In the genomic region with DNA sequence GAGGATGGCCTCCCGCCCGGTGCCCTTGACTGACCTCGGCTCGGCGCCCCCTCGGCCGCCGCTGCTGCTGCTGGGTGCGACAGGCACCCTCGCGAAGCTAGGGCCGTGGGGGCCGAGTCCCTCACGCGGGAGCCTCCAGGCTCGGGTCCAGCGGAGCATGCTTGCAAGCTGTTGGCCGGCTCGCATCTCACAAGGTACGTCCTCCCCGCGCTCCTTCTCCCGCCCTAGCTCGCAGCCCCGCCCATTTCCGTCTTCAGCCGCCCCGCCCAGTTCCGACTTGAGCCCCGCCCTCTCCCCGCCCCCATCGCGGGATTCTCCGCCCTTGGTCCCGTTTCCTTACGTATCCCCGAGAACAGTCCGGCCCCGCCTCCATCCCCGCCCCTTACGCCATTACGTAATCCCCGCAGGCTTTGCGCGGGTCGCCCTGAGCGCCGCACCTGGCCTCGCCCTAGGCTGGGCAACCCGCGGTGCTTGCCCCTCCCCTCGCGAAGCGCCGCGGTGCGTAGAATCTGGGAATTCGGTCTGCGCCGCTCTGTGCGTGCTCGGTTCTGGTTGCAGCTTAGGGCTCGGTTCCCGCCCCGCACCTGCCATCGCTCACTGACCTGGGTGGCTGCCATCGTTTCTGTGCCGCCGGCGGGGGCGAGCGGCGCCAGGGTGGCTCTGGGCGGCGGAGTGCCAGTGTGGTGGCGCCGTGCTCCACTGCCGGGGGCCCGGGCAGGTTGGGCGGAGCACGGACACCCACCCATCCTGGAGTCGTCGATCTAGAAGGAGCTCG, we compare ENCODE assay signal across 1 cellular context.
A peak's percentile ranks its signal among the peaks of the same experiment; 100 is the strongest.
TF ChIP-seq lines count a peak whose summit lies in the region.

A gene with protein sequence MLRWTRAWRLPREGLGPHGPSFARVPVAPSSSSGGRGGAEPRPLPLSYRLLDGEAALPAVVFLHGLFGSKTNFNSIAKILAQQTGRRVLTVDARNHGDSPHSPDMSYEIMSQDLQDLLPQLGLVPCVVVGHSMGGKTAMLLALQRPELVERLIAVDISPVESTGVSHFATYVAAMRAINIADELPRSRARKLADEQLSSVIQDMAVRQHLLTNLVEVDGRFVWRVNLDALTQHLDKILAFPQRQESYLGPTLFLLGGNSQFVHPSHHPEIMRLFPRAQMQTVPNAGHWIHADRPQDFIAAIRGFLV (minus strand): TSS at position 191 of the 775 bp plus-strand sequence. CDS start 32 bp downstream, at position 159.

TF ChIP-seq in WTC11, 78 proteins besides CTCF, POLR2A, EP300 and RAD21 (continued from another document and continues in another):
- TF ChIP-seq, protein P1, sequence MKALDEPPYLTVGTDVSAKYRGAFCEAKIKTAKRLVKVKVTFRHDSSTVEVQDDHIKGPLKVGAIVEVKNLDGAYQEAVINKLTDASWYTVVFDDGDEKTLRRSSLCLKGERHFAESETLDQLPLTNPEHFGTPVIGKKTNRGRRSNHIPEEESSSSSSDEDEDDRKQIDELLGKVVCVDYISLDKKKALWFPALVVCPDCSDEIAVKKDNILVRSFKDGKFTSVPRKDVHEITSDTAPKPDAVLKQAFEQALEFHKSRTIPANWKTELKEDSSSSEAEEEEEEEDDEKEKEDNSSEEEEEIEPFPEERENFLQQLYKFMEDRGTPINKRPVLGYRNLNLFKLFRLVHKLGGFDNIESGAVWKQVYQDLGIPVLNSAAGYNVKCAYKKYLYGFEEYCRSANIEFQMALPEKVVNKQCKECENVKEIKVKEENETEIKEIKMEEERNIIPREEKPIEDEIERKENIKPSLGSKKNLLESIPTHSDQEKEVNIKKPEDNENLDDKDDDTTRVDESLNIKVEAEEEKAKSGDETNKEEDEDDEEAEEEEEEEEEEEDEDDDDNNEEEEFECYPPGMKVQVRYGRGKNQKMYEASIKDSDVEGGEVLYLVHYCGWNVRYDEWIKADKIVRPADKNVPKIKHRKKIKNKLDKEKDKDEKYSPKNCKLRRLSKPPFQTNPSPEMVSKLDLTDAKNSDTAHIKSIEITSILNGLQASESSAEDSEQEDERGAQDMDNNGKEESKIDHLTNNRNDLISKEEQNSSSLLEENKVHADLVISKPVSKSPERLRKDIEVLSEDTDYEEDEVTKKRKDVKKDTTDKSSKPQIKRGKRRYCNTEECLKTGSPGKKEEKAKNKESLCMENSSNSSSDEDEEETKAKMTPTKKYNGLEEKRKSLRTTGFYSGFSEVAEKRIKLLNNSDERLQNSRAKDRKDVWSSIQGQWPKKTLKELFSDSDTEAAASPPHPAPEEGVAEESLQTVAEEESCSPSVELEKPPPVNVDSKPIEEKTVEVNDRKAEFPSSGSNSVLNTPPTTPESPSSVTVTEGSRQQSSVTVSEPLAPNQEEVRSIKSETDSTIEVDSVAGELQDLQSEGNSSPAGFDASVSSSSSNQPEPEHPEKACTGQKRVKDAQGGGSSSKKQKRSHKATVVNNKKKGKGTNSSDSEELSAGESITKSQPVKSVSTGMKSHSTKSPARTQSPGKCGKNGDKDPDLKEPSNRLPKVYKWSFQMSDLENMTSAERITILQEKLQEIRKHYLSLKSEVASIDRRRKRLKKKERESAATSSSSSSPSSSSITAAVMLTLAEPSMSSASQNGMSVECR (CRISPR knock-in tag; IDR thresholded peaks at IDR 0.05; ENCODE audit: borderline replicate concordance): peak; percentile 27; the same call in 1 of the 2 replicates
- TF ChIP-seq GTF2I (CRISPR knock-in tag; conservative IDR thresholded peaks at IDR 0.05) (no peak), ATF1 (CRISPR knock-in tag; IDR thresholded peaks at IDR 0.05) (no peak), ZNF396 (CRISPR knock-in tag; IDR thresholded peaks at IDR 0.05; ENCODE audit: borderline replicate concordance) (no peak), FOXP1 (CRISPR knock-in tag; IDR thresholded peaks at IDR 0.05; ENCODE audit: borderline replicate concordance) (peak; percentile 59), ZNF263 (CRISPR knock-in tag; IDR thresholded peaks at IDR 0.05; ENCODE audit: low read depth) (0 out of 2 replicates have a peak, but pooled peaks have one; percentile 46), ZNF423 (CRISPR knock-in tag; IDR thresholded peaks at IDR 0.05) (peak; percentile 54; the same call in 1 of the 2 replicates), MXD4 (CRISPR knock-in tag; IDR thresholded peaks at IDR 0.05; ENCODE audit: borderline replicate concordance) (no peak), SMAD3 (CRISPR knock-in tag; IDR thresholded peaks at IDR 0.05; ENCODE audit: borderline replicate concordance) (no peak; the same call in 1 of the 2 replicates), OVOL2 (CRISPR knock-in tag; IDR thresholded peaks at IDR 0.05; ENCODE audit: borderline replicate concordance) (no peak), TEAD1 (CRISPR knock-in tag; IDR thresholded peaks at IDR 0.05) (no peak), ETV6 (CRISPR knock-in tag; IDR thresholded peaks at IDR 0.05) (peak; percentile 83; the same call in 1 of the 2 replicates), ELF4 (CRISPR knock-in tag; IDR thresholded peaks at IDR 0.05; ENCODE audit: low read depth) (no peak), TEAD4 (CRISPR knock-in tag; IDR thresholded peaks at IDR 0.05) (no peak), RELA (CRISPR knock-in tag; IDR thresholded peaks at IDR 0.05; ENCODE audit: borderline replicate concordance) (no peak), FOXJ3 (CRISPR knock-in tag; IDR thresholded peaks at IDR 0.05; ENCODE audit: borderline replicate concordance) (no peak), JUN (CRISPR knock-in tag; IDR thresholded peaks at IDR 0.05) (no peak)
- TF ChIP-seq, protein P2, sequence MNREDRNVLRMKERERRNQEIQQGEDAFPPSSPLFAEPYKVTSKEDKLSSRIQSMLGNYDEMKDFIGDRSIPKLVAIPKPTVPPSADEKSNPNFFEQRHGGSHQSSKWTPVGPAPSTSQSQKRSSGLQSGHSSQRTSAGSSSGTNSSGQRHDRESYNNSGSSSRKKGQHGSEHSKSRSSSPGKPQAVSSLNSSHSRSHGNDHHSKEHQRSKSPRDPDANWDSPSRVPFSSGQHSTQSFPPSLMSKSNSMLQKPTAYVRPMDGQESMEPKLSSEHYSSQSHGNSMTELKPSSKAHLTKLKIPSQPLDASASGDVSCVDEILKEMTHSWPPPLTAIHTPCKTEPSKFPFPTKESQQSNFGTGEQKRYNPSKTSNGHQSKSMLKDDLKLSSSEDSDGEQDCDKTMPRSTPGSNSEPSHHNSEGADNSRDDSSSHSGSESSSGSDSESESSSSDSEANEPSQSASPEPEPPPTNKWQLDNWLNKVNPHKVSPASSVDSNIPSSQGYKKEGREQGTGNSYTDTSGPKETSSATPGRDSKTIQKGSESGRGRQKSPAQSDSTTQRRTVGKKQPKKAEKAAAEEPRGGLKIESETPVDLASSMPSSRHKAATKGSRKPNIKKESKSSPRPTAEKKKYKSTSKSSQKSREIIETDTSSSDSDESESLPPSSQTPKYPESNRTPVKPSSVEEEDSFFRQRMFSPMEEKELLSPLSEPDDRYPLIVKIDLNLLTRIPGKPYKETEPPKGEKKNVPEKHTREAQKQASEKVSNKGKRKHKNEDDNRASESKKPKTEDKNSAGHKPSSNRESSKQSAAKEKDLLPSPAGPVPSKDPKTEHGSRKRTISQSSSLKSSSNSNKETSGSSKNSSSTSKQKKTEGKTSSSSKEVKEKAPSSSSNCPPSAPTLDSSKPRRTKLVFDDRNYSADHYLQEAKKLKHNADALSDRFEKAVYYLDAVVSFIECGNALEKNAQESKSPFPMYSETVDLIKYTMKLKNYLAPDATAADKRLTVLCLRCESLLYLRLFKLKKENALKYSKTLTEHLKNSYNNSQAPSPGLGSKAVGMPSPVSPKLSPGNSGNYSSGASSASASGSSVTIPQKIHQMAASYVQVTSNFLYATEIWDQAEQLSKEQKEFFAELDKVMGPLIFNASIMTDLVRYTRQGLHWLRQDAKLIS (CRISPR knock-in tag; IDR thresholded peaks at IDR 0.05; ENCODE audit: borderline replicate concordance): no peak
- TF ChIP-seq, protein P3, sequence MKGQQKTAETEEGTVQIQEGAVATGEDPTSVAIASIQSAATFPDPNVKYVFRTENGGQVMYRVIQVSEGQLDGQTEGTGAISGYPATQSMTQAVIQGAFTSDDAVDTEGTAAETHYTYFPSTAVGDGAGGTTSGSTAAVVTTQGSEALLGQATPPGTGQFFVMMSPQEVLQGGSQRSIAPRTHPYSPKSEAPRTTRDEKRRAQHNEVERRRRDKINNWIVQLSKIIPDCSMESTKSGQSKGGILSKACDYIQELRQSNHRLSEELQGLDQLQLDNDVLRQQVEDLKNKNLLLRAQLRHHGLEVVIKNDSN (CRISPR knock-in tag; IDR thresholded peaks at IDR 0.05): no peak
- TF ChIP-seq, protein P4, sequence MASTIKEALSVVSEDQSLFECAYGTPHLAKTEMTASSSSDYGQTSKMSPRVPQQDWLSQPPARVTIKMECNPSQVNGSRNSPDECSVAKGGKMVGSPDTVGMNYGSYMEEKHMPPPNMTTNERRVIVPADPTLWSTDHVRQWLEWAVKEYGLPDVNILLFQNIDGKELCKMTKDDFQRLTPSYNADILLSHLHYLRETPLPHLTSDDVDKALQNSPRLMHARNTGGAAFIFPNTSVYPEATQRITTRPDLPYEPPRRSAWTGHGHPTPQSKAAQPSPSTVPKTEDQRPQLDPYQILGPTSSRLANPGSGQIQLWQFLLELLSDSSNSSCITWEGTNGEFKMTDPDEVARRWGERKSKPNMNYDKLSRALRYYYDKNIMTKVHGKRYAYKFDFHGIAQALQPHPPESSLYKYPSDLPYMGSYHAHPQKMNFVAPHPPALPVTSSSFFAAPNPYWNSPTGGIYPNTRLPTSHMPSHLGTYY (CRISPR knock-in tag; IDR thresholded peaks at IDR 0.05): no peak
- TF ChIP-seq, protein P5, sequence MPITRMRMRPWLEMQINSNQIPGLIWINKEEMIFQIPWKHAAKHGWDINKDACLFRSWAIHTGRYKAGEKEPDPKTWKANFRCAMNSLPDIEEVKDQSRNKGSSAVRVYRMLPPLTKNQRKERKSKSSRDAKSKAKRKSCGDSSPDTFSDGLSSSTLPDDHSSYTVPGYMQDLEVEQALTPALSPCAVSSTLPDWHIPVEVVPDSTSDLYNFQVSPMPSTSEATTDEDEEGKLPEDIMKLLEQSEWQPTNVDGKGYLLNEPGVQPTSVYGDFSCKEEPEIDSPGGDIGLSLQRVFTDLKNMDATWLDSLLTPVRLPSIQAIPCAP (CRISPR knock-in tag; IDR thresholded peaks at IDR 0.05): no peak
- TF ChIP-seq, protein P6, sequence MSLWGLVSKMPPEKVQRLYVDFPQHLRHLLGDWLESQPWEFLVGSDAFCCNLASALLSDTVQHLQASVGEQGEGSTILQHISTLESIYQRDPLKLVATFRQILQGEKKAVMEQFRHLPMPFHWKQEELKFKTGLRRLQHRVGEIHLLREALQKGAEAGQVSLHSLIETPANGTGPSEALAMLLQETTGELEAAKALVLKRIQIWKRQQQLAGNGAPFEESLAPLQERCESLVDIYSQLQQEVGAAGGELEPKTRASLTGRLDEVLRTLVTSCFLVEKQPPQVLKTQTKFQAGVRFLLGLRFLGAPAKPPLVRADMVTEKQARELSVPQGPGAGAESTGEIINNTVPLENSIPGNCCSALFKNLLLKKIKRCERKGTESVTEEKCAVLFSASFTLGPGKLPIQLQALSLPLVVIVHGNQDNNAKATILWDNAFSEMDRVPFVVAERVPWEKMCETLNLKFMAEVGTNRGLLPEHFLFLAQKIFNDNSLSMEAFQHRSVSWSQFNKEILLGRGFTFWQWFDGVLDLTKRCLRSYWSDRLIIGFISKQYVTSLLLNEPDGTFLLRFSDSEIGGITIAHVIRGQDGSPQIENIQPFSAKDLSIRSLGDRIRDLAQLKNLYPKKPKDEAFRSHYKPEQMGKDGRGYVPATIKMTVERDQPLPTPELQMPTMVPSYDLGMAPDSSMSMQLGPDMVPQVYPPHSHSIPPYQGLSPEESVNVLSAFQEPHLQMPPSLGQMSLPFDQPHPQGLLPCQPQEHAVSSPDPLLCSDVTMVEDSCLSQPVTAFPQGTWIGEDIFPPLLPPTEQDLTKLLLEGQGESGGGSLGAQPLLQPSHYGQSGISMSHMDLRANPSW (CRISPR knock-in tag; conservative IDR thresholded peaks at IDR 0.05; ENCODE audit: low read depth): no peak
- TF ChIP-seq, protein P7, sequence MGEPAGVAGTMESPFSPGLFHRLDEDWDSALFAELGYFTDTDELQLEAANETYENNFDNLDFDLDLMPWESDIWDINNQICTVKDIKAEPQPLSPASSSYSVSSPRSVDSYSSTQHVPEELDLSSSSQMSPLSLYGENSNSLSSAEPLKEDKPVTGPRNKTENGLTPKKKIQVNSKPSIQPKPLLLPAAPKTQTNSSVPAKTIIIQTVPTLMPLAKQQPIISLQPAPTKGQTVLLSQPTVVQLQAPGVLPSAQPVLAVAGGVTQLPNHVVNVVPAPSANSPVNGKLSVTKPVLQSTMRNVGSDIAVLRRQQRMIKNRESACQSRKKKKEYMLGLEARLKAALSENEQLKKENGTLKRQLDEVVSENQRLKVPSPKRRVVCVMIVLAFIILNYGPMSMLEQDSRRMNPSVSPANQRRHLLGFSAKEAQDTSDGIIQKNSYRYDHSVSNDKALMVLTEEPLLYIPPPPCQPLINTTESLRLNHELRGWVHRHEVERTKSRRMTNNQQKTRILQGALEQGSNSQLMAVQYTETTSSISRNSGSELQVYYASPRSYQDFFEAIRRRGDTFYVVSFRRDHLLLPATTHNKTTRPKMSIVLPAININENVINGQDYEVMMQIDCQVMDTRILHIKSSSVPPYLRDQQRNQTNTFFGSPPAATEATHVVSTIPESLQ (CRISPR knock-in tag; IDR thresholded peaks at IDR 0.05): no peak
- TF ChIP-seq, protein P8, sequence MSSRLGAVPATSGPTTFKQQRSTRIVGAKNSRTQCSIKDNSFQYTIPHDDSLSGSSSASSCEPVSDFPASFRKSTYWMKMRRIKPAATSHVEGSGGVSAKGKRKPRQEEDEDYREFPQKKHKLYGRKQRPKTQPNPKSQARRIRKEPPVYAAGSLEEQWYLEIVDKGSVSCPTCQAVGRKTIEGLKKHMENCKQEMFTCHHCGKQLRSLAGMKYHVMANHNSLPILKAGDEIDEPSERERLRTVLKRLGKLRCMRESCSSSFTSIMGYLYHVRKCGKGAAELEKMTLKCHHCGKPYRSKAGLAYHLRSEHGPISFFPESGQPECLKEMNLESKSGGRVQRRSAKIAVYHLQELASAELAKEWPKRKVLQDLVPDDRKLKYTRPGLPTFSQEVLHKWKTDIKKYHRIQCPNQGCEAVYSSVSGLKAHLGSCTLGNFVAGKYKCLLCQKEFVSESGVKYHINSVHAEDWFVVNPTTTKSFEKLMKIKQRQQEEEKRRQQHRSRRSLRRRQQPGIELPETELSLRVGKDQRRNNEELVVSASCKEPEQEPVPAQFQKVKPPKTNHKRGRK (CRISPR knock-in tag; IDR thresholded peaks at IDR 0.05; ENCODE audit: borderline replicate concordance): 0 out of 2 replicates have a peak, but pooled peaks have one; percentile 36
- TF ChIP-seq, protein P9, sequence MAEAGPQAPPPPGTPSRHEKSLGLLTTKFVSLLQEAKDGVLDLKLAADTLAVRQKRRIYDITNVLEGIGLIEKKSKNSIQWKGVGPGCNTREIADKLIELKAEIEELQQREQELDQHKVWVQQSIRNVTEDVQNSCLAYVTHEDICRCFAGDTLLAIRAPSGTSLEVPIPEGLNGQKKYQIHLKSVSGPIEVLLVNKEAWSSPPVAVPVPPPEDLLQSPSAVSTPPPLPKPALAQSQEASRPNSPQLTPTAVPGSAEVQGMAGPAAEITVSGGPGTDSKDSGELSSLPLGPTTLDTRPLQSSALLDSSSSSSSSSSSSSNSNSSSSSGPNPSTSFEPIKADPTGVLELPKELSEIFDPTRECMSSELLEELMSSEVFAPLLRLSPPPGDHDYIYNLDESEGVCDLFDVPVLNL (CRISPR knock-in tag; IDR thresholded peaks at IDR 0.05; ENCODE audit: borderline replicate concordance, low read depth): peak; percentile 47; the same call in 1 of the 2 replicates
- TF ChIP-seq, protein P10, sequence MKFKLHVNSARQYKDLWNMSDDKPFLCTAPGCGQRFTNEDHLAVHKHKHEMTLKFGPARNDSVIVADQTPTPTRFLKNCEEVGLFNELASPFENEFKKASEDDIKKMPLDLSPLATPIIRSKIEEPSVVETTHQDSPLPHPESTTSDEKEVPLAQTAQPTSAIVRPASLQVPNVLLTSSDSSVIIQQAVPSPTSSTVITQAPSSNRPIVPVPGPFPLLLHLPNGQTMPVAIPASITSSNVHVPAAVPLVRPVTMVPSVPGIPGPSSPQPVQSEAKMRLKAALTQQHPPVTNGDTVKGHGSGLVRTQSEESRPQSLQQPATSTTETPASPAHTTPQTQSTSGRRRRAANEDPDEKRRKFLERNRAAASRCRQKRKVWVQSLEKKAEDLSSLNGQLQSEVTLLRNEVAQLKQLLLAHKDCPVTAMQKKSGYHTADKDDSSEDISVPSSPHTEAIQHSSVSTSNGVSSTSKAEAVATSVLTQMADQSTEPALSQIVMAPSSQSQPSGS (CRISPR knock-in tag; IDR thresholded peaks at IDR 0.05; ENCODE audit: borderline replicate concordance, low read depth): no peak; the same call in 1 of the 2 replicates
